Comparison of ENCODE assay signal across 8 cellular contexts in the genomic region with DNA sequence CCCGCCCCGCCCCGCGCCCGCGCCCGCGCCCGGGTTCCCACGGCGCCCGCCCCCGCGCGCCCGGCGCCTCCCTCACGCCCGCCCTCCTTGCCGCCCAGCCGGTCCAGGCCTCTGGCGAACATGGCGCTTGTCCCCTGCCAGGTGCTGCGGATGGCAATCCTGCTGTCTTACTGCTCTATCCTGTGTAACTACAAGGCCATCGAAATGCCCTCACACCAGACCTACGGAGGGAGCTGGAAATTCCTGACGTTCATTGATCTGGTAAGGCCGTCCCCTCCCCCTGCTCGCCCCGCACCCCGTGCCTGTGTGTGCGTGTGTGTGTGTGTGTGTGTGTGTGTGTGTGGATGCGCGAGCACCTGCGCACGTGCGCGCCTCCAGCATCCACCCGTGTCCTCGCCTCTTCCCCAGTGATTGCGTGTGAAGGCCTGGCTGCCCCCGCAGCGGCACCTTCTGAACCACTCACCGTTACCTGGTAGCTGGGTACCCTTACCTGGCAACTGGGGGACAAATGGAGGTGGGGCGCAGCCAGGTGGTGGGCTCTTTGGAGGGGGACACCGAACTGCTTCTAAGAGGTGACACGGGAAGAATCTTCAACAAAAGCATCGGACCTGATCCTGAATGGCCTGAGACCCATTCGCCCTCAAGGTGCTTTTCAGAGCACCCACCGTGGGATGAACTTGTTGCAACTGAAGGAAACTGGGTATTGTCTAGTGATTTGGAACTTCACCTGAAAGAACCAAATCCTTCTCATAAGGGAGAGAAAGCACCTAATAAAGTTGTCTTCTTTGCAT. TPM values are rescaled to one million over a fixed set of nuclear protein-coding genes. Genes with fewer than 3 reads are reported as not detected.
DNase-seq lines count a peak whose midpoint lies in the region; ATAC-seq and TF ChIP-seq lines count a peak whose summit lies in the region.

AIG1 (plus strand) TSS at position 84 of the 791 bp plus-strand sequence; CDS start at position 121, 37 bp downstream.

- H3K9ac ChIP-seq in rectal smooth muscle tissue (ENCODE audit: low read length) = peak within 1 kb of the TSS; percentile 92

- TF ChIP-seq POLR2A in GM19193 (IDR thresholded peaks at IDR 0.05; ENCODE audit: extremely low read depth, insufficient read depth, insufficient read length) = peak; percentile 72
- TF ChIP-seq POLR2A in vagina (IDR thresholded peaks at IDR 0.05) = no peak

- intact Hi-C loops in heart right ventricle (cut with DNase I) (loop anchor here in 5 of 10 donors (5.0 to 10.0 kb wide), 4 partner anchors 114 to 214 kb away; partner anchors contain the start of gene HIVEP2 (in 2 of the 5)), vagina (cut with DNase I) (no loop called here)

- DNase-seq in Ammon's horn (ENCODE audit: low spot score) = peak; percentile 78
- DNase-seq in RWPE2 (ENCODE audit: low spot score) = peak; percentile 73
- peak; percentile 64 for DNase-seq in activated naive CD8-positive, alpha-beta T cell treated with anti-CD3 and anti-CD28 coated beads for 36 hours
- peak in 1 of 2 donors; percentile 74 for DNase-seq in heart right ventricle
- DNase-seq in vagina (ENCODE audit: extremely low spot score in 2 of 2) = no peak

- peaks cover 34% of the 10 kb centered on the region for H3K4me1 Mint-ChIP-seq in activated naive CD8-positive, alpha-beta T cell treated with anti-CD3 and anti-CD28 coated beads for 36 hours

- TF ChIP-seq CTCF in RWPE2 (IDR thresholded peaks at IDR 0.05; ENCODE audit: poor library complexity, severe bottlenecking) (no peak), heart right ventricle (IDR thresholded peaks at IDR 0.05) (no peak), vagina (IDR thresholded peaks at IDR 0.05) (no peak)

- peak within 1 kb of the TSS; percentile 91 for H3K4me3 ChIP-seq in RWPE2 (ENCODE audit: severe bottlenecking)
- peak within 1 kb of the TSS; percentile 77 to 96 (median 83) for H3K4me3 ChIP-seq in heart right ventricle
- H3K4me3 ChIP-seq in rectal smooth muscle tissue (ENCODE audit: low read length) = peak within 1 kb of the TSS; percentile 93
- H3K4me3 ChIP-seq in vagina = peak within 1 kb of the TSS; percentile 79 to 93

- ATAC-seq in HG03354 (IDR thresholded peaks at IDR 0.05; ENCODE audit: poor library complexity, severe bottlenecking, unreplicated experiment) = peak; percentile 70
- peak; percentile 47 for ATAC-seq in RWPE2 (ENCODE audit: low read depth)
- ATAC-seq in heart right ventricle = peak in 5 of 8 donors; percentile 11 to 79 (median 32)

- no peaks in the 10 kb centered on the region for H3K27me3 Mint-ChIP-seq in activated naive CD8-positive, alpha-beta T cell treated with anti-CD3 and anti-CD28 coated beads for 36 hours

- 0 out of 2 replicates have a peak, but pooled peaks cover 7% of the 10 kb centered on the region for H3K36me3 ChIP-seq in RWPE2 (ENCODE audit: low read depth)
- H3K36me3 ChIP-seq in heart right ventricle = no peaks in the 10 kb centered on the region
- no peaks in the 10 kb centered on the region for H3K36me3 ChIP-seq in rectal smooth muscle tissue (ENCODE audit: control insufficient read depth, insufficient read depth, low read length)
- H3K36me3 ChIP-seq in vagina = no peaks in the 10 kb centered on the region

- H3K27me3 ChIP-seq in RWPE2 (ENCODE audit: insufficient read depth, poor library complexity, severe bottlenecking) = no peaks in the 10 kb centered on the region
- H3K27me3 ChIP-seq in heart right ventricle = no peaks in the 10 kb centered on the region
- no peaks in the 10 kb centered on the region for H3K27me3 ChIP-seq in rectal smooth muscle tissue (ENCODE audit: control insufficient read depth, insufficient read depth, low read length)
- H3K27me3 ChIP-seq in vagina = no peaks in the 10 kb centered on the region

- H3K27ac Mint-ChIP-seq in activated naive CD8-positive, alpha-beta T cell treated with anti-CD3 and anti-CD28 coated beads for 36 hours = peak within 1 kb of the TSS; percentile 96

- H3K9me3 ChIP-seq in RWPE2 (ENCODE audit: severe bottlenecking) (no peaks in the 10 kb centered on the region), heart right ventricle (no peaks in the 10 kb centered on the region), vagina (no peaks in the 10 kb centered on the region)

- H3K4me3 Mint-ChIP-seq in activated naive CD8-positive, alpha-beta T cell treated with anti-CD3 and anti-CD28 coated beads for 36 hours = peak within 1 kb of the TSS; percentile 92

- H3K4me1 ChIP-seq in RWPE2 (ENCODE audit: insufficient read depth, poor library complexity, severe bottlenecking) = peaks cover 33% of the 10 kb centered on the region
- peaks cover 0 to 30% (median 21%) of the 10 kb centered on the region in 9 donors for H3K4me1 ChIP-seq in heart right ventricle
- H3K4me1 ChIP-seq in rectal smooth muscle tissue (ENCODE audit: control insufficient read depth, insufficient read depth, low read length) = peaks cover 2% of the 10 kb centered on the region
- H3K4me1 ChIP-seq in vagina = peaks cover 22% of the 10 kb centered on the region

- WGBS in heart right ventricle, 2 donors = 8 to 9% methylated on average over 28 to 50 of the region's 50 CpGs

- H3K9me3 Mint-ChIP-seq in activated naive CD8-positive, alpha-beta T cell treated with anti-CD3 and anti-CD28 coated beads for 36 hours = peaks cover 2% of the 10 kb centered on the region

- H3K36me3 Mint-ChIP-seq in activated naive CD8-positive, alpha-beta T cell treated with anti-CD3 and anti-CD28 coated beads for 36 hours = peaks cover 6% of the 10 kb centered on the region

- H3K27ac ChIP-seq in RWPE2 (ENCODE audit: poor library complexity, severe bottlenecking) = peak within 1 kb of the TSS; percentile 97
- peak within 1 kb of the TSS; percentile 90 to 97 (median 94) for H3K27ac ChIP-seq in heart right ventricle
- peak within 1 kb of the TSS; percentile 92 for H3K27ac ChIP-seq in rectal smooth muscle tissue (ENCODE audit: low read depth, low read length)
- H3K27ac ChIP-seq in vagina = peak within 1 kb of the TSS; percentile 86

RNA-seq across cellular contexts. Expression of gene AIG1, which starts in this region (rescaled TPM):
- 10 to 100 TPM; 19.8 to 20.1 TPM for total RNA-seq in activated naive CD8-positive, alpha-beta T cell treated with anti-CD3 and anti-CD28 coated beads for 36 hours
- total RNA-seq in heart right ventricle (10 to 100 TPM; 54.2 to 83.2 (median 66.2) TPM), vagina (22.3 TPM)
- 10 to 100 TPM; 17.4 to 69.5 TPM for polyA plus RNA-seq in heart right ventricle

Comparison
In these comparisons a context has a peak if more than half of its experiments do, and no peak if none do; other contexts are left out.
1. DNase-seq: peak in Ammon's horn (single experiment), RWPE2 (single experiment) and activated naive CD8-positive, alpha-beta T cell treated with anti-CD3 and anti-CD28 coated beads for 36 hours (single experiment); none in vagina (0 of 2).
2. Peak in every context shown above with its lines, with median percentiles within 50 percentile points of each other: ATAC-seq, H3K27ac ChIP-seq and H3K4me3 ChIP-seq.